6 cellular contexts compared by ENCODE assay signal in the genomic region with DNA sequence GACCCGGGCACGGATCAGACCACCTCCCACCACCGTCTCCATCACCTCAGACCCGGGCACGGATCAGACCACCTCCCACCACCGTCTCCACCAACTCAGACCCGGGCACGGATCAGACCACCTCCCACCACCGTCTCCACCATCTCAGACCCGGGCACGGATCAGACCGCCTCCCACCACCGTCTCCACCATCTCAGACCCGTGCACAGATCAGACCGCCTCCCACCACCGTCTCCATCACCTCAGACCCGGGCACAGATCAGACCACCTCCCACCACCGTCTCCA. TPM values are rescaled to one million over a fixed set of nuclear protein-coding genes. Genes with fewer than 3 reads are reported as not detected.
"Had no signal": no experiment of that assay in that cellular context is flagged by ENCODE, and none has a peak within 500 bp of the region (broad histone marks: within the 10 kb centered on the region; RNA-seq: fewer than 3 reads in every experiment).

No MANE protein-coding gene starts in this region.

RNA-seq across cellular contexts. Expression of gene ENTPD8, which starts 25.6 kb away (rescaled TPM):
- total RNA-seq: esophagus mucosa, esophagus squamous epithelium, heart right ventricle, kidney epithelial cell, left ventricle myocardium inferior, mesenteric fat pad had no signal
